Comparison of ENCODE assay signal across 20 cellular contexts in the genomic region with DNA sequence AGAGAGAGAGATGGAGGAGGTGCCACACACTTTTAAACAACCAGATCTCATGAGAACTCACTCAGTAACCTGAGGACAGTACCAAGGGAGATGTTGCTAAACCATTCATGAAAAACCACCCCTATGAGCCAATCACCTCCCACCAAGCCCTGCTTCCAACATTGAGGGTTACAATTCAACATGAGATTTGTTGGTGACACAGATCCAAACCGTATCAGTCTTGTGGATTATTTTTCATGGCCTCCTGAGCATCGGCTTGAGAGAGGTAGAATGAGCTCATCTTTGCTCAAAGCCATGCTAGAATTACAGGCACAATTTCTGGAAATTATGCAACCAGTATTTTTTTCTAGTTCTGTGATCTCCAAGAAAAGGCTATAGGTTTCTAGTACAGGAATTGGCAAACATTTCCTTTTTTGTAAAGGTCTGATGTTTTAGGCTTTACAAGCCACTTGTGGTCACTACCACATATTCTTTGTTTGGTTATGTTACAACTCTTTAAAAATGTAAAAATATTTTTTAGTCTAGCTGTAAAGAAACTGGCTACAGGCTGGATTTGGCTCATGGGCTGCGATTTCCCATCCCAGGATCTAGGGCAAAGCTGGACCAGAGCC.
"Had no signal": no experiment of that assay in that cellular context is flagged by ENCODE, and none has a peak within 500 bp of the region (broad histone marks: within the 10 kb centered on the region; RNA-seq: fewer than 3 reads in every experiment).

No MANE protein-coding gene starts in this region.

- H3K9me3 Mint-ChIP-seq: activated CD4-positive, alpha-beta memory T cell treated with anti-CD3 and anti-CD28 coated beads for 36 hours; dendritic cell treated with granulocyte-macrophage colony-stimulating factor and Interleukin-4, amounts not matched to agents 40 ng/mL and 50 ng/mL, for 4 days; endodermal cell; naive thymus-derived CD8-positive, alpha-beta T cell had no signal

- ATAC-seq: body of pancreas; foreskin keratinocyte; naive thymus-derived CD8-positive, alpha-beta T cell had no signal

- DNase-seq: activated CD4-positive, alpha-beta memory T cell treated with anti-CD3 and anti-CD28 coated beads for 36 hours; activated CD8-positive, alpha-beta memory T cell treated with anti-CD3 and anti-CD28 coated beads, Interleukin-2, amount 50 U/mL, for 4 hours; activated naive CD4-positive, alpha-beta T cell treated with Interleukin-2 at 50 U/mL for 16 hours; adrenal gland; body of pancreas; central memory CD4-positive, alpha-beta T cell; endodermal cell; erythroblast; foreskin keratinocyte; head of caudate nucleus; mammary epithelial cell; naive thymus-derived CD8-positive, alpha-beta T cell; nucleus accumbens; sigmoid colon; stimulated activated CD4-positive, alpha-beta T cell treated with anti-CD3 and anti-CD28 coated beads, Interleukin-4, amount 100 ng/mL, for 24 hours; tibial artery had no signal

- H3K4me3 Mint-ChIP-seq: activated CD4-positive, alpha-beta memory T cell treated with anti-CD3 and anti-CD28 coated beads for 36 hours; activated T-helper 1 cell treated with anti-CD3 and anti-CD28 coated beads, Interleukin-12 subunit alpha, Interleukin-12 subunit beta, Interleukin-2, Interleukin-4 antibody, amounts not matched to agents 30 ng/mL and 10 ng/mL and 1 ng/mL, durations not matched to agents 14 hours and 24 hours and 36 hours; dendritic cell treated with granulocyte-macrophage colony-stimulating factor and Interleukin-4, amounts not matched to agents 40 ng/mL and 50 ng/mL, for 4 days; endodermal cell; naive thymus-derived CD8-positive, alpha-beta T cell had no signal

- H3K4me1 Mint-ChIP-seq: endodermal cell had no signal

- H3K27me3 ChIP-seq: adrenal gland, body of pancreas, sigmoid colon, tibial artery, vagina had no signal

- H3K27me3 Mint-ChIP-seq: dendritic cell treated with granulocyte-macrophage colony-stimulating factor and Interleukin-4, amounts not matched to agents 40 ng/mL and 50 ng/mL, for 4 days had no signal

- H3K36me3 Mint-ChIP-seq: activated CD4-positive, alpha-beta memory T cell treated with anti-CD3 and anti-CD28 coated beads for 36 hours; naive thymus-derived CD8-positive, alpha-beta T cell had no signal

- H3K4me3 ChIP-seq: adrenal gland, body of pancreas, prostate gland, sigmoid colon, tibial artery, vagina had no signal

- H3K4me1 ChIP-seq: adrenal gland, body of pancreas, foreskin keratinocyte, prostate gland, sigmoid colon, tibial artery, vagina had no signal

- H3K9me3 ChIP-seq: adrenal gland, body of pancreas, prostate gland, sigmoid colon, tibial artery, vagina had no signal

- H3K27ac Mint-ChIP-seq: activated CD4-positive, alpha-beta memory T cell treated with anti-CD3 and anti-CD28 coated beads for 36 hours; activated T-helper 1 cell treated with anti-CD3 and anti-CD28 coated beads, Interleukin-12 subunit alpha, Interleukin-12 subunit beta, Interleukin-2, Interleukin-4 antibody, amounts not matched to agents 30 ng/mL and 10 ng/mL and 1 ng/mL, durations not matched to agents 14 hours and 24 hours and 36 hours; dendritic cell treated with granulocyte-macrophage colony-stimulating factor and Interleukin-4, amounts not matched to agents 40 ng/mL and 50 ng/mL, for 4 days; endodermal cell; naive thymus-derived CD8-positive, alpha-beta T cell had no signal

- H3K27ac ChIP-seq: adrenal gland, body of pancreas, foreskin keratinocyte, prostate gland, sigmoid colon, tibial artery, vagina had no signal

- H3K36me3 ChIP-seq: adrenal gland, prostate gland, sigmoid colon, tibial artery, vagina had no signal
